1 cellular context compared by ENCODE assay signal in the genomic region with DNA sequence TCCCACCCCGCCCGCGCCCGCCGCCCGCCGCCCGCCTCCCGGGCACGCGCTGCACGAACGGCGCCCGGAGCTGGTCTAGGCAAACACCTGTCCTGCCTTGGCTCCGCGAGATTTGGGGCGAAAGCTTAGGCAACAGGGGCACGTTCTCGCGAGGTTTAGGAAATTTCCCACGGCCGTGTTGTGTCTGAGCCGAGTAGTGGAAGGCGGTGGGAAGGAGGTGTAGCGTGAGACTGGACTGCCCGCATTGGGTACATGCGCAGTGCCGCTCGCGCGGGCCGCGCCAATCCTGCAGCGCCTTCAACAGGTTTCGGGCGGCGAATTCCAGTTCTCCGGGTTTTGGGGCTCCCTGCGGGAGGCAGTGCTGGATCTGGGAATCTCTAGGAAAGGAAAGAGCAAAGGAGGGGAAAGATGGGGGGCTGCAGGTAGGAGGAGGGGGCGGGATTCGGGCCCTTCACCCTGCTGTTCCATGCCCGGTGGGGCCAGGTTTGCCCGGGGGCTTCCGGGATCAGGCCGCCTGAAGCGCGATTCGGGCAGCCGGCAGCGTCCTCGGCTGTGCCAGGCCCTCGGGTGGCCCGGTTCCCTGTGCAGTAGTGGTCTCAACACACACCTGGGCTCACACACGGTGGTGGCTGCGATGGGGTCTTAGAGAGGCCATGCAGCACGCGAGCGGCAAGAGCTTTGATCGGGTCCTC.
A peak's percentile ranks its signal among the peaks of the same experiment; 100 is the strongest.
TF ChIP-seq lines count a peak whose summit lies in the region.

No MANE protein-coding gene starts in this region.

TF ChIP-seq in HepG2, 621 proteins besides CTCF, POLR2A, EP300 and RAD21 (continued from another document and continues in another):
- TF ChIP-seq, protein P1, sequence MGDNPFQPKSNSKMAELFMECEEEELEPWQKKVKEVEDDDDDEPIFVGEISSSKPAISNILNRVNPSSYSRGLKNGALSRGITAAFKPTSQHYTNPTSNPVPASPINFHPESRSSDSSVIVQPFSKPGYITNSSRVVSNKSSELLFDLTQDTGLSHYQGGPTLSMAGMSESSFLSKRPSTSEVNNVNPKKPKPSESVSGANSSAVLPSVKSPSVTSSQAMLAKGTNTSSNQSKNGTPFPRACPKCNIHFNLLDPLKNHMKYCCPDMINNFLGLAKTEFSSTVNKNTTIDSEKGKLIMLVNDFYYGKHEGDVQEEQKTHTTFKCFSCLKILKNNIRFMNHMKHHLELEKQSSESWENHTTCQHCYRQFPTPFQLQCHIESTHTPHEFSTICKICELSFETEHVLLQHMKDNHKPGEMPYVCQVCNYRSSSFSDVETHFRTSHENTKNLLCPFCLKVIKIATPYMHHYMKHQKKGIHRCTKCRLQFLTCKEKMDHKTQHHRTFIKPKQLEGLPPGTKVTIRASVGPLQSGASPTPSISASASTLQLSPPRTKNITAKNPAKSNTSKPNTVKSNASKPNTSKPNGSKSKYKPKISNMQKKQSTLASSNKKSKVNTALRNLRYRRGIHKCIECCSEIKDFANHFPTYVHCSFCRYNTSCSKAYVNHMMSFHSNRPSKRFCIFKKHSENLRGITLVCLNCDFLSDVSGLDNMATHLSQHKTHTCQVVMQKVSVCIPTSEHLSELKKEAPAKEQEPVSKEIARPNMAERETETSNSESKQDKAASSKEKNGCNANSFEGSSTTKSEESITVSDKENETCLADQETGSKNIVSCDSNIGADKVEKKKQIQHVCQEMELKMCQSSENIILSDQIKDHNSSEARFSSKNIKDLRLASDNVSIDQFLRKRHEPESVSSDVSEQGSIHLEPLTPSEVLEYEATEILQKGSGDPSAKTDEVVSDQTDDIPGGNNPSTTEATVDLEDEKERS (CRISPR knock-in tag; IDR thresholded peaks at IDR 0.05), result no peak
- TF ChIP-seq NFKBIZ (CRISPR knock-in tag; IDR thresholded peaks at IDR 0.05), result no peak
- TF ChIP-seq, protein P2, sequence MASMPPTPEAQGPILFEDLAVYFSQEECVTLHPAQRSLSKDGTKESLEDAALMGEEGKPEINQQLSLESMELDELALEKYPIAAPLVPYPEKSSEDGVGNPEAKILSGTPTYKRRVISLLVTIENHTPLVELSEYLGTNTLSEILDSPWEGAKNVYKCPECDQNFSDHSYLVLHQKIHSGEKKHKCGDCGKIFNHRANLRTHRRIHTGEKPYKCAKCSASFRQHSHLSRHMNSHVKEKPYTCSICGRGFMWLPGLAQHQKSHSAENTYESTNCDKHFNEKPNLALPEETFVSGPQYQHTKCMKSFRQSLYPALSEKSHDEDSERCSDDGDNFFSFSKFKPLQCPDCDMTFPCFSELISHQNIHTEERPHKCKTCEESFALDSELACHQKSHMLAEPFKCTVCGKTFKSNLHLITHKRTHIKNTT (CRISPR knock-in tag; IDR thresholded peaks at IDR 0.05), result no peak
- TF ChIP-seq, protein P3, sequence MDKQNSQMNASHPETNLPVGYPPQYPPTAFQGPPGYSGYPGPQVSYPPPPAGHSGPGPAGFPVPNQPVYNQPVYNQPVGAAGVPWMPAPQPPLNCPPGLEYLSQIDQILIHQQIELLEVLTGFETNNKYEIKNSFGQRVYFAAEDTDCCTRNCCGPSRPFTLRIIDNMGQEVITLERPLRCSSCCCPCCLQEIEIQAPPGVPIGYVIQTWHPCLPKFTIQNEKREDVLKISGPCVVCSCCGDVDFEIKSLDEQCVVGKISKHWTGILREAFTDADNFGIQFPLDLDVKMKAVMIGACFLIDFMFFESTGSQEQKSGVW (CRISPR knock-in tag; IDR thresholded peaks at IDR 0.05; ENCODE audit: borderline replicate concordance), result no peak
- TF ChIP-seq SCMH1 (CRISPR knock-in tag; IDR thresholded peaks at IDR 0.05; ENCODE audit: borderline replicate concordance), result no peak
- TF ChIP-seq, protein P4, sequence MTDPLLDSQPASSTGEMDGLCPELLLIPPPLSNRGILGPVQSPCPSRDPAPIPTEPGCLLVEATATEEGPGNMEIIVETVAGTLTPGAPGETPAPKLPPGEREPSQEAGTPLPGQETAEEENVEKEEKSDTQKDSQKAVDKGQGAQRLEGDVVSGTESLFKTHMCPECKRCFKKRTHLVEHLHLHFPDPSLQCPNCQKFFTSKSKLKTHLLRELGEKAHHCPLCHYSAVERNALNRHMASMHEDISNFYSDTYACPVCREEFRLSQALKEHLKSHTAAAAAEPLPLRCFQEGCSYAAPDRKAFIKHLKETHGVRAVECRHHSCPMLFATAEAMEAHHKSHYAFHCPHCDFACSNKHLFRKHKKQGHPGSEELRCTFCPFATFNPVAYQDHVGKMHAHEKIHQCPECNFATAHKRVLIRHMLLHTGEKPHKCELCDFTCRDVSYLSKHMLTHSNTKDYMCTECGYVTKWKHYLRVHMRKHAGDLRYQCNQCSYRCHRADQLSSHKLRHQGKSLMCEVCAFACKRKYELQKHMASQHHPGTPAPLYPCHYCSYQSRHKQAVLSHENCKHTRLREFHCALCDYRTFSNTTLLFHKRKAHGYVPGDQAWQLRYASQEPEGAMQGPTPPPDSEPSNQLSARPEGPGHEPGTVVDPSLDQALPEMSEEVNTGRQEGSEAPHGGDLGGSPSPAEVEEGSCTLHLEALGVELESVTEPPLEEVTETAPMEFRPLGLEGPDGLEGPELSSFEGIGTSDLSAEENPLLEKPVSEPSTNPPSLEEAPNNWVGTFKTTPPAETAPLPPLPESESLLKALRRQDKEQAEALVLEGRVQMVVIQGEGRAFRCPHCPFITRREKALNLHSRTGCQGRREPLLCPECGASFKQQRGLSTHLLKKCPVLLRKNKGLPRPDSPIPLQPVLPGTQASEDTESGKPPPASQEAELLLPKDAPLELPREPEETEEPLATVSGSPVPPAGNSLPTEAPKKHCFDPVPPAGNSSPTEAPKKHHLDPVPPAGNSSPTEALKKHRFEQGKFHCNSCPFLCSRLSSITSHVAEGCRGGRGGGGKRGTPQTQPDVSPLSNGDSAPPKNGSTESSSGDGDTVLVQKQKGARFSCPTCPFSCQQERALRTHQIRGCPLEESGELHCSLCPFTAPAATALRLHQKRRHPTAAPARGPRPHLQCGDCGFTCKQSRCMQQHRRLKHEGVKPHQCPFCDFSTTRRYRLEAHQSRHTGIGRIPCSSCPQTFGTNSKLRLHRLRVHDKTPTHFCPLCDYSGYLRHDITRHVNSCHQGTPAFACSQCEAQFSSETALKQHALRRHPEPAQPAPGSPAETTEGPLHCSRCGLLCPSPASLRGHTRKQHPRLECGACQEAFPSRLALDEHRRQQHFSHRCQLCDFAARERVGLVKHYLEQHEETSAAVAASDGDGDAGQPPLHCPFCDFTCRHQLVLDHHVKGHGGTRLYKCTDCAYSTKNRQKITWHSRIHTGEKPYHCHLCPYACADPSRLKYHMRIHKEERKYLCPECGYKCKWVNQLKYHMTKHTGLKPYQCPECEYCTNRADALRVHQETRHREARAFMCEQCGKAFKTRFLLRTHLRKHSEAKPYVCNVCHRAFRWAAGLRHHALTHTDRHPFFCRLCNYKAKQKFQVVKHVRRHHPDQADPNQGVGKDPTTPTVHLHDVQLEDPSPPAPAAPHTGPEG (CRISPR knock-in tag; IDR thresholded peaks at IDR 0.05), result no peak; the same call in 1 of the 2 replicates
- TF ChIP-seq CHD2 (IDR thresholded peaks at IDR 0.05; ENCODE audit: low read depth, low read length), result peak; percentile 98
- TF ChIP-seq ISL2 (CRISPR knock-in tag; IDR thresholded peaks at IDR 0.05), result no peak
- peak; percentile 91; the same call in 1 of the 2 replicates for TF ChIP-seq ARNT2 (CRISPR knock-in tag; IDR thresholded peaks at IDR 0.05; ENCODE audit: low read depth)
- TF ChIP-seq SALL1 (CRISPR knock-in tag; IDR thresholded peaks at IDR 0.05), result peak; percentile 61
- TF ChIP-seq MIER3 (CRISPR knock-in tag; IDR thresholded peaks at IDR 0.05; ENCODE audit: borderline replicate concordance), result 0 out of 2 replicates have a peak, but pooled peaks have one; percentile 62
- TF ChIP-seq, protein P5, sequence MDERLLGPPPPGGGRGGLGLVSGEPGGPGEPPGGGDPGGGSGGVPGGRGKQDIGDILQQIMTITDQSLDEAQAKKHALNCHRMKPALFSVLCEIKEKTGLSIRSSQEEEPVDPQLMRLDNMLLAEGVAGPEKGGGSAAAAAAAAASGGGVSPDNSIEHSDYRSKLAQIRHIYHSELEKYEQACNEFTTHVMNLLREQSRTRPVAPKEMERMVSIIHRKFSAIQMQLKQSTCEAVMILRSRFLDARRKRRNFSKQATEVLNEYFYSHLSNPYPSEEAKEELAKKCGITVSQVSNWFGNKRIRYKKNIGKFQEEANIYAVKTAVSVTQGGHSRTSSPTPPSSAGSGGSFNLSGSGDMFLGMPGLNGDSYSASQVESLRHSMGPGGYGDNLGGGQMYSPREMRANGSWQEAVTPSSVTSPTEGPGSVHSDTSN (CRISPR knock-in tag; IDR thresholded peaks at IDR 0.05), result no peak
- no peak for TF ChIP-seq POLR2AphosphoS2 (IDR thresholded peaks at IDR 0.05; ENCODE audit: low read depth, low read length)
- TF ChIP-seq ZNF557 (CRISPR knock-in tag; IDR thresholded peaks at IDR 0.05), result no peak
- peak; percentile 77; the same call in 1 of the 2 replicates for TF ChIP-seq ZSCAN21 (CRISPR knock-in tag; IDR thresholded peaks at IDR 0.05; ENCODE audit: borderline replicate concordance)
- no peak for TF ChIP-seq ZNF296 (CRISPR knock-in tag; conservative IDR thresholded peaks at IDR 0.05)
- TF ChIP-seq, protein P6, sequence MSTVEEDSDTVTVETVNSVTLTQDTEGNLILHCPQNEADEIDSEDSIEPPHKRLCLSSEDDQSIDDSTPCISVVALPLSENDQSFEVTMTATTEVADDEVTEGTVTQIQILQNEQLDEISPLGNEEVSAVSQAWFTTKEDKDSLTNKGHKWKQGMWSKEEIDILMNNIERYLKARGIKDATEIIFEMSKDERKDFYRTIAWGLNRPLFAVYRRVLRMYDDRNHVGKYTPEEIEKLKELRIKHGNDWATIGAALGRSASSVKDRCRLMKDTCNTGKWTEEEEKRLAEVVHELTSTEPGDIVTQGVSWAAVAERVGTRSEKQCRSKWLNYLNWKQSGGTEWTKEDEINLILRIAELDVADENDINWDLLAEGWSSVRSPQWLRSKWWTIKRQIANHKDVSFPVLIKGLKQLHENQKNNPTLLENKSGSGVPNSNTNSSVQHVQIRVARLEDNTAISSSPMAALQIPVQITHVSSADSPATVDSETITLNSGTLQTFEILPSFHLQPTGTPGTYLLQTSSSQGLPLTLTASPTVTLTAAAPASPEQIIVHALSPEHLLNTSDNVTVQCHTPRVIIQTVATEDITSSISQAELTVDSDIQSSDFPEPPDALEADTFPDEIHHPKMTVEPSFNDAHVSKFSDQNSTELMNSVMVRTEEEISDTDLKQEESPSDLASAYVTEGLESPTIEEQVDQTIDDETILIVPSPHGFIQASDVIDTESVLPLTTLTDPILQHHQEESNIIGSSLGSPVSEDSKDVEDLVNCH (CRISPR knock-in tag; IDR thresholded peaks at IDR 0.05), result no peak
- TF ChIP-seq, protein P7, sequence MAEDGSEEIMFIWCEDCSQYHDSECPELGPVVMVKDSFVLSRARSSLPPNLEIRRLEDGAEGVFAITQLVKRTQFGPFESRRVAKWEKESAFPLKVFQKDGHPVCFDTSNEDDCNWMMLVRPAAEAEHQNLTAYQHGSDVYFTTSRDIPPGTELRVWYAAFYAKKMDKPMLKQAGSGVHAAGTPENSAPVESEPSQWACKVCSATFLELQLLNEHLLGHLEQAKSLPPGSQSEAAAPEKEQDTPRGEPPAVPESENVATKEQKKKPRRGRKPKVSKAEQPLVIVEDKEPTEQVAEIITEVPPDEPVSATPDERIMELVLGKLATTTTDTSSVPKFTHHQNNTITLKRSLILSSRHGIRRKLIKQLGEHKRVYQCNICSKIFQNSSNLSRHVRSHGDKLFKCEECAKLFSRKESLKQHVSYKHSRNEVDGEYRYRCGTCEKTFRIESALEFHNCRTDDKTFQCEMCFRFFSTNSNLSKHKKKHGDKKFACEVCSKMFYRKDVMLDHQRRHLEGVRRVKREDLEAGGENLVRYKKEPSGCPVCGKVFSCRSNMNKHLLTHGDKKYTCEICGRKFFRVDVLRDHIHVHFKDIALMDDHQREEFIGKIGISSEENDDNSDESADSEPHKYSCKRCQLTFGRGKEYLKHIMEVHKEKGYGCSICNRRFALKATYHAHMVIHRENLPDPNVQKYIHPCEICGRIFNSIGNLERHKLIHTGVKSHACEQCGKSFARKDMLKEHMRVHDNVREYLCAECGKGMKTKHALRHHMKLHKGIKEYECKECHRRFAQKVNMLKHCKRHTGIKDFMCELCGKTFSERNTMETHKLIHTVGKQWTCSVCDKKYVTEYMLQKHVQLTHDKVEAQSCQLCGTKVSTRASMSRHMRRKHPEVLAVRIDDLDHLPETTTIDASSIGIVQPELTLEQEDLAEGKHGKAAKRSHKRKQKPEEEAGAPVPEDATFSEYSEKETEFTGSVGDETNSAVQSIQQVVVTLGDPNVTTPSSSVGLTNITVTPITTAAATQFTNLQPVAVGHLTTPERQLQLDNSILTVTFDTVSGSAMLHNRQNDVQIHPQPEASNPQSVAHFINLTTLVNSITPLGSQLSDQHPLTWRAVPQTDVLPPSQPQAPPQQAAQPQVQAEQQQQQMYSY (CRISPR knock-in tag; IDR thresholded peaks at IDR 0.05), result peak; percentile 99
- TF ChIP-seq, protein P8, sequence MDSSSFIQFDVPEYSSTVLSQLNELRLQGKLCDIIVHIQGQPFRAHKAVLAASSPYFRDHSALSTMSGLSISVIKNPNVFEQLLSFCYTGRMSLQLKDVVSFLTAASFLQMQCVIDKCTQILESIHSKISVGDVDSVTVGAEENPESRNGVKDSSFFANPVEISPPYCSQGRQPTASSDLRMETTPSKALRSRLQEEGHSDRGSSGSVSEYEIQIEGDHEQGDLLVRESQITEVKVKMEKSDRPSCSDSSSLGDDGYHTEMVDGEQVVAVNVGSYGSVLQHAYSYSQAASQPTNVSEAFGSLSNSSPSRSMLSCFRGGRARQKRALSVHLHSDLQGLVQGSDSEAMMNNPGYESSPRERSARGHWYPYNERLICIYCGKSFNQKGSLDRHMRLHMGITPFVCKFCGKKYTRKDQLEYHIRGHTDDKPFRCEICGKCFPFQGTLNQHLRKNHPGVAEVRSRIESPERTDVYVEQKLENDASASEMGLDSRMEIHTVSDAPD (CRISPR knock-in tag; IDR thresholded peaks at IDR 0.05), result peak; percentile 55; the same call in 1 of the 2 replicates
- TF ChIP-seq ZNF589 (CRISPR knock-in tag; conservative IDR thresholded peaks at IDR 0.05), result peak; percentile 83; the same call in 1 of the 2 replicates
- no peak for TF ChIP-seq ZNF20 (CRISPR knock-in tag; IDR thresholded peaks at IDR 0.05)
- TF ChIP-seq, protein P9, sequence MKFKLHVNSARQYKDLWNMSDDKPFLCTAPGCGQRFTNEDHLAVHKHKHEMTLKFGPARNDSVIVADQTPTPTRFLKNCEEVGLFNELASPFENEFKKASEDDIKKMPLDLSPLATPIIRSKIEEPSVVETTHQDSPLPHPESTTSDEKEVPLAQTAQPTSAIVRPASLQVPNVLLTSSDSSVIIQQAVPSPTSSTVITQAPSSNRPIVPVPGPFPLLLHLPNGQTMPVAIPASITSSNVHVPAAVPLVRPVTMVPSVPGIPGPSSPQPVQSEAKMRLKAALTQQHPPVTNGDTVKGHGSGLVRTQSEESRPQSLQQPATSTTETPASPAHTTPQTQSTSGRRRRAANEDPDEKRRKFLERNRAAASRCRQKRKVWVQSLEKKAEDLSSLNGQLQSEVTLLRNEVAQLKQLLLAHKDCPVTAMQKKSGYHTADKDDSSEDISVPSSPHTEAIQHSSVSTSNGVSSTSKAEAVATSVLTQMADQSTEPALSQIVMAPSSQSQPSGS (CRISPR knock-in tag; IDR thresholded peaks at IDR 0.05), result peak; percentile 57; the same call in 1 of the 2 replicates
- TF ChIP-seq ARID2 (CRISPR knock-in tag; IDR thresholded peaks at IDR 0.05; ENCODE audit: borderline replicate concordance), result no peak
- TF ChIP-seq ZNF850 (CRISPR knock-in tag; conservative IDR thresholded peaks at IDR 0.05), result no peak
